13 cellular contexts compared by ENCODE assay signal in genomic region chr6:39330476-39330875, GRCh38. TPM values are rescaled to one million over a fixed set of nuclear protein-coding genes. Genes with fewer than 3 reads are reported as not detected.
DNase-seq lines count a peak whose midpoint lies in the region; ATAC-seq and TF ChIP-seq lines count a peak whose summit lies in the region.
"Had no signal": no experiment of that assay in that cellular context is flagged by ENCODE, and none has a peak within 500 bp of the region (broad histone marks: within the 10 kb centered on the region; RNA-seq: fewer than 3 reads in every experiment).

No MANE protein-coding gene starts in this region.

- no peak overlapping the region for H3K4me2 ChIP-seq in OCI-LY3 (ENCODE audit: low read length)
- no peak overlapping the region for H3K4me2 ChIP-seq in osteoblast (ENCODE audit: insufficient read depth, low read length)

- no peak overlapping the region for H3K9ac ChIP-seq in OCI-LY3 (ENCODE audit: low read length)

- peak; percentile 65 for DNase-seq in GDM1 (lab: John Stamatoyannopoulos, UW)
- DNase-seq in MV-4-11 (lab: John Stamatoyannopoulos, UW): peak; percentile 76
- DNase-seq in osteoblast (ENCODE audit: insufficient read length, low spot score, missing footprints): peak; percentile 62
- no peak for DNase-seq in NCI-H2227 (lab: John Stamatoyannopoulos, UW; ENCODE audit: unreplicated experiment)
- DNase-seq in NCI-H146 (lab: John Stamatoyannopoulos, UW): no peak
- DNase-seq: activated naive CD4-positive, alpha-beta T cell; CD4-positive, CD25-positive, alpha-beta regulatory T cell; kidney glomerular epithelial cell; natural killer cell; NCI-H524 treated with DMSO at 0.1 percent for 48 hours had no signal

- H4K20me1 ChIP-seq in OCI-LY3 (ENCODE audit: insufficient read depth, low read length) (no peaks in the 10 kb centered on the region), osteoblast (ENCODE audit: insufficient read depth, low read length) (no peaks in the 10 kb centered on the region)

- H3K27ac ChIP-seq in OCI-LY3 (ENCODE audit: low read length): no peak overlapping the region
- H3K27ac ChIP-seq in osteoblast (ENCODE audit: low read depth, low read length): no peak overlapping the region

- H3K9me3 ChIP-seq in OCI-LY3 (ENCODE audit: insufficient read depth, low read length) (no peaks in the 10 kb centered on the region), osteoblast (ENCODE audit: low read depth, low read length) (no peaks in the 10 kb centered on the region)

- H3K36me3 ChIP-seq in OCI-LY3 (replicated peaks; ENCODE audit: low read depth, low read length) (no peaks in the 10 kb centered on the region), osteoblast (ENCODE audit: insufficient read depth, low read length) (no peaks in the 10 kb centered on the region)

- H3K4me3 ChIP-seq in OCI-LY3 (ENCODE audit: low read length) (no peak overlapping the region), osteoblast (ENCODE audit: insufficient read depth, low read length) (no peak overlapping the region)

- H3K79me2 ChIP-seq in OCI-LY3 (ENCODE audit: low read length) (no peaks in the 10 kb centered on the region), osteoblast (ENCODE audit: insufficient read depth, low read length) (no peaks in the 10 kb centered on the region)

- TF ChIP-seq CTCF in OCI-LY3 (IDR thresholded peaks at IDR 0.05; ENCODE audit: low read depth, low read length) (no peak), osteoblast (IDR thresholded peaks at IDR 0.05; ENCODE audit: extremely low read depth, low read depth, low read length) (no peak)

- H3K4me1 ChIP-seq in OCI-LY3 (ENCODE audit: low read length) (peaks cover 10% of the 10 kb centered on the region), osteoblast (ENCODE audit: insufficient read depth, low read length) (no peaks in the 10 kb centered on the region)

- H2AFZ ChIP-seq in OCI-LY3 (ENCODE audit: low read depth, low read length) (peak overlapping the region; percentile 46; the same call in 1 of the 2 replicates), osteoblast (ENCODE audit: low read length) (no peak overlapping the region)

- no peak for ATAC-seq in HG02763 (IDR thresholded peaks at IDR 0.05; ENCODE audit: unreplicated experiment)
- ATAC-seq: natural killer cell had no signal

- H3K27me3 ChIP-seq in OCI-LY3 (ENCODE audit: low read depth, low read length): peaks cover 24% of the 10 kb centered on the region; the same call in 1 of the 2 replicates
- no peaks in the 10 kb centered on the region for H3K27me3 ChIP-seq in osteoblast (ENCODE audit: insufficient read depth, low read length)

RNA-seq across cellular contexts. Expression of gene KCNK16, which starts 8.0 kb away (rescaled TPM):
- total RNA-seq in osteoblast: not detected in 2 replicates
- total RNA-seq: CD4-positive, CD25-positive, alpha-beta regulatory T cell; endothelial cell of umbilical vein; natural killer cell had no signal

RNA-seq across cellular contexts. Expression of gene KCNK17, which starts 16.3 kb away (rescaled TPM):
- not detected in 2 replicates for total RNA-seq in osteoblast
- total RNA-seq: CD4-positive, CD25-positive, alpha-beta regulatory T cell; endothelial cell of umbilical vein had no signal

Comparison
In these comparisons a context has a peak if more than half of its experiments do, and no peak if none do; other contexts are left out.
1. DNase-seq: peak in GDM1 (single experiment), MV-4-11 (single experiment) and osteoblast (single experiment); none in NCI-H2227 (single experiment) and NCI-H146 (single experiment).